ENCODE assay signal across 16 cellular contexts in the genomic region with DNA sequence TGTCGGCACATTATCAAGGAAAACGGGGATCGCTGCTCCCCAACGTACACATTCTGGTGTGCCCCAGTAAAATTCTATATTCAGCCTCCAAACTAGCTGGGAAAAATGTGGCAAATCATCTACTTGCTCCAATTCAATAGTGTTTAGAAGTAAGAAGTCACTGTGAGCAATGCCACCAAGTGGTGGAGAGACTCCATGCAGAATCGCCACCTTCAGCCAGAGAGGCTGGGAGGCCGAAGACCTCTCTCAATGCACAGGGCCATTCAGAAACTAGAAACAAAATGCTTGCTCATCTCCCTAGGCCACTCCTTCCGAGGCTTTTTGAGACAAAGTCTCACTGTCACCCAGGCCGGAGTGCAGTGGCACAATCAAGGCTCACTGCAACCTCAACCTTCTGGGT. TPM values are rescaled to one million over a fixed set of nuclear protein-coding genes. Genes with fewer than 3 reads are reported as not detected.
"Had no signal": no experiment of that assay in that cellular context is flagged by ENCODE, and none has a peak within 500 bp of the region (broad histone marks: within the 10 kb centered on the region; RNA-seq: fewer than 3 reads in every experiment).

No MANE protein-coding gene starts in this region.

RNA-seq across cellular contexts. Expression of a gene that starts 48.5 kb away (rescaled TPM):
- total RNA-seq: dermis microvascular lymphatic vessel endothelial cell; gastroesophageal sphincter; hepatocyte; kidney; left ventricle myocardium inferior; mammary epithelial cell; myocyte; naive thymus-derived CD8-positive, alpha-beta T cell; occipital lobe; psoas muscle; renal cortical epithelial cell; testis; tibial nerve had no signal
- polyA plus RNA-seq: heart left ventricle; hepatocyte; mammary epithelial cell; naive thymus-derived CD8-positive, alpha-beta T cell; ovary; psoas muscle; right cardiac atrium had no signal
